ENCODE assay signal across 13 cellular contexts in genomic region chr1:37096523-37096922, GRCh38.
DNase-seq lines count a peak whose midpoint lies in the region; ATAC-seq and TF ChIP-seq lines count a peak whose summit lies in the region.
"Had no signal": no experiment of that assay in that cellular context is flagged by ENCODE, and none has a peak within 500 bp of the region (broad histone marks: within the 10 kb centered on the region; RNA-seq: fewer than 3 reads in every experiment).

No MANE protein-coding gene starts in this region.

- H3K4me3 ChIP-seq in lower leg skin (ENCODE audit: low read depth, poor library complexity, severe bottlenecking), result no peak overlapping the region
- H3K4me3 ChIP-seq: thoracic aorta had no signal

- no peaks in the 10 kb centered on the region for H3K36me3 Mint-ChIP-seq in endothelial cell (ENCODE audit: low read depth, unreplicated experiment)
- no peaks in the 10 kb centered on the region for H3K36me3 Mint-ChIP-seq in activated T-cell treated with anti-CD3 and anti-CD28 coated beads, Interleukin-2, amount 50 U/mL, for 72 hours (ENCODE audit: insufficient read depth in 2 of 2)
- H3K36me3 Mint-ChIP-seq: activated naive CD8-positive, alpha-beta T cell treated with anti-CD3 and anti-CD28 coated beads, Interleukin-2, amount 10 ng/mL, durations not matched to agents 7 days and 5 days had no signal

- TF ChIP-seq POLR2A in lower leg skin (IDR thresholded peaks at IDR 0.05), result no peak

- H3K4me3 Mint-ChIP-seq in endothelial cell (ENCODE audit: unreplicated experiment), result no peak overlapping the region
- no peak overlapping the region for H3K4me3 Mint-ChIP-seq in activated T-cell treated with anti-CD3 and anti-CD28 coated beads, Interleukin-2, amount 50 U/mL, for 72 hours
- H3K4me3 Mint-ChIP-seq: activated CD4-positive, alpha-beta T cell treated with anti-CD3 and anti-CD28 coated beads, Interleukin-2, amount 10 ng/mL, durations not matched to agents 24 days and 14 days; activated naive CD8-positive, alpha-beta T cell treated with anti-CD3 and anti-CD28 coated beads, Interleukin-2, amount 10 ng/mL, durations not matched to agents 7 days and 5 days had no signal

- DNase-seq in ACHN (peak; percentile 1), GM10266 (ENCODE audit: extremely low spot score) (no peak), NAMALWA (ENCODE audit: low spot score) (peak; percentile 58), endothelial cell (ENCODE audit: low spot score) (peak; percentile 17), DMS79 treated with DMSO at 0.1 percent for 48 hours (lab: John Stamatoyannopoulos, UW) (no peak), lower leg skin (ENCODE audit: low spot score in 2 of 2) (no peak)
- no peak for DNase-seq in activated T-cell treated with anti-CD3 and anti-CD28 coated beads, Interleukin-2, amount 50 U/mL, for 72 hours
- DNase-seq: activated CD4-positive, alpha-beta T cell treated with anti-CD3 and anti-CD28 coated beads, Interleukin-2, amount 10 ng/mL, durations not matched to agents 24 days and 14 days; activated naive CD8-positive, alpha-beta T cell treated with anti-CD3 and anti-CD28 coated beads, Interleukin-2, amount 10 ng/mL, durations not matched to agents 7 days and 5 days; SIG-M5 had no signal

- H3K4me1 Mint-ChIP-seq in endothelial cell (ENCODE audit: unreplicated experiment), result no peaks in the 10 kb centered on the region
- H3K4me1 Mint-ChIP-seq in activated T-cell treated with anti-CD3 and anti-CD28 coated beads, Interleukin-2, amount 50 U/mL, for 72 hours (ENCODE audit: low read depth), result no peaks in the 10 kb centered on the region
- H3K4me1 Mint-ChIP-seq: activated CD4-positive, alpha-beta T cell treated with anti-CD3 and anti-CD28 coated beads, Interleukin-2, amount 10 ng/mL, durations not matched to agents 24 days and 14 days; activated naive CD8-positive, alpha-beta T cell treated with anti-CD3 and anti-CD28 coated beads, Interleukin-2, amount 10 ng/mL, durations not matched to agents 7 days and 5 days had no signal

- ATAC-seq in activated T-cell treated with anti-CD3 and anti-CD28 coated beads, Interleukin-2, amount 50 U/mL, for 72 hours (replicated peaks in 1 of 2), result no peak
- no peak for ATAC-seq in GM21529 (IDR thresholded peaks at IDR 0.05; ENCODE audit: unreplicated experiment)
- ATAC-seq: left lobe of liver had no signal

- H3K27ac Mint-ChIP-seq in endothelial cell (ENCODE audit: unreplicated experiment), result no peak overlapping the region
- no peak overlapping the region for H3K27ac Mint-ChIP-seq in activated T-cell treated with anti-CD3 and anti-CD28 coated beads, Interleukin-2, amount 50 U/mL, for 72 hours
- H3K27ac Mint-ChIP-seq: activated CD4-positive, alpha-beta T cell treated with anti-CD3 and anti-CD28 coated beads, Interleukin-2, amount 10 ng/mL, durations not matched to agents 24 days and 14 days; activated naive CD8-positive, alpha-beta T cell treated with anti-CD3 and anti-CD28 coated beads, Interleukin-2, amount 10 ng/mL, durations not matched to agents 7 days and 5 days had no signal

- intact Hi-C loops in lower leg skin (cut with DNase I; ENCODE audit: low total_unique reads), result no loop called here

- in situ Hi-C loops in ACHN (cut with HindIII; ENCODE audit: low pct_ligation_motif_present, low pct_unique_long_range_greater_than_20kb, low sequenced_read_pairs), result no loop called here

- TF ChIP-seq CTCF in GM10266 (IDR thresholded peaks at IDR 0.05; ENCODE audit: control insufficient read depth, insufficient read depth, low read depth, missing control alignments) (peak; percentile 24), endothelial cell (IDR thresholded peaks at IDR 0.05; ENCODE audit: unreplicated experiment) (peak; percentile 60), lower leg skin (IDR thresholded peaks at IDR 0.05) (no peak)

- 83 to 84% methylated on average over 6 of the region's 6 CpGs for WGBS in lower leg skin, 2 donors

- H3K9me3 Mint-ChIP-seq in endothelial cell (ENCODE audit: unreplicated experiment), result no peaks in the 10 kb centered on the region
- H3K9me3 Mint-ChIP-seq in activated T-cell treated with anti-CD3 and anti-CD28 coated beads, Interleukin-2, amount 50 U/mL, for 72 hours, result no peaks in the 10 kb centered on the region
- H3K9me3 Mint-ChIP-seq: activated CD4-positive, alpha-beta T cell treated with anti-CD3 and anti-CD28 coated beads, Interleukin-2, amount 10 ng/mL, durations not matched to agents 24 days and 14 days; activated naive CD8-positive, alpha-beta T cell treated with anti-CD3 and anti-CD28 coated beads, Interleukin-2, amount 10 ng/mL, durations not matched to agents 7 days and 5 days had no signal

- H3K27me3 Mint-ChIP-seq in endothelial cell (ENCODE audit: unreplicated experiment), result peaks cover 2% of the 10 kb centered on the region
- H3K27me3 Mint-ChIP-seq in activated T-cell treated with anti-CD3 and anti-CD28 coated beads, Interleukin-2, amount 50 U/mL, for 72 hours (ENCODE audit: low read depth), result peaks cover 19% of the 10 kb centered on the region
- H3K27me3 Mint-ChIP-seq: activated CD4-positive, alpha-beta T cell treated with anti-CD3 and anti-CD28 coated beads, Interleukin-2, amount 10 ng/mL, durations not matched to agents 24 days and 14 days; activated naive CD8-positive, alpha-beta T cell treated with anti-CD3 and anti-CD28 coated beads, Interleukin-2, amount 10 ng/mL, durations not matched to agents 7 days and 5 days had no signal

Comparison
In these comparisons a context has a peak if more than half of its experiments do, and no peak if none do; other contexts are left out.
1. DNase-seq: peak in ACHN (single experiment), NAMALWA (single experiment) and endothelial cell (single experiment); none in GM10266 (single experiment), activated T-cell treated with anti-CD3 and anti-CD28 coated beads, Interleukin-2, amount 50 U/mL, for 72 hours (0 of 2), DMS79 treated with DMSO at 0.1 percent for 48 hours (single experiment) and lower leg skin (0 of 2).
2. CTCF ChIP-seq: peak in GM10266 (single experiment) and endothelial cell (single experiment); none in lower leg skin (0 of 3).